8 cellular contexts compared by ENCODE assay signal in genomic region chr6:4732691-4733315, GRCh38. TPM values are rescaled to one million over a fixed set of nuclear protein-coding genes. Genes with fewer than 3 reads are reported as not detected.
DNase-seq lines count a peak whose midpoint lies in the region; ATAC-seq, FAIRE-seq and TF ChIP-seq lines count a peak whose summit lies in the region.

No MANE protein-coding gene starts in this region.

- H3K4me1 ChIP-seq in K562 (replicated peaks in 1 of 2; ENCODE audit: control insufficient read depth in 2 of 2, insufficient read depth in 2 of 2, low read length in 2 of 2) (peaks cover 20 to 23% of the 10 kb centered on the region in 2 experiments; a peak in 4 of 5 replicates), kidney (ENCODE audit: control insufficient read depth in 1 of 2, insufficient read depth in 1 of 2, low read depth in 1 of 2, low read length in 2 of 2) (peaks cover 0 to 4% of the 10 kb centered on the region in 2 donors), upper lobe of left lung (peaks cover 0 to 6% (median 2%) of the 10 kb centered on the region in 4 donors)

- BruUV-seq in K562 (replicated peaks; lab: Mats Ljungman, UMichigan), result no TSS peak

- H3K27ac Mint-ChIP-seq in activated naive CD8-positive, alpha-beta T cell treated with anti-CD3 and anti-CD28 coated beads, Interleukin-2, amount 50 U/mL, for 24 hours, result no peak overlapping the region
- H3K27ac Mint-ChIP-seq in activated naive CD8-positive, alpha-beta T cell treated with anti-CD3 and anti-CD28 coated beads for 36 hours, result no peak overlapping the region

- TF ChIP-seq EP300 in K562 (IDR thresholded peaks at IDR 0.05; ENCODE audit: low read length) (no peak), upper lobe of left lung (IDR thresholded peaks at IDR 0.05) (no peak)

- H3K36me3 ChIP-seq in K562 (ENCODE audit: control insufficient read depth, insufficient read depth, low read length) (no peaks in the 10 kb centered on the region), kidney (ENCODE audit: control insufficient read depth in 1 of 2, insufficient read depth in 2 of 2, low read length in 2 of 2) (no peaks in the 10 kb centered on the region), upper lobe of left lung (no peaks in the 10 kb centered on the region)

- H3K27ac ChIP-seq in K562 (ENCODE audit: extremely low read depth, low read depth, low read length) (no peak overlapping the region; the same call in 2 of the 3 replicates), kidney (ENCODE audit: low read depth in 2 of 2, low read length in 2 of 2) (no peak overlapping the region), upper lobe of left lung (no peak overlapping the region)

- H3K9me1 ChIP-seq in K562 (ENCODE audit: control insufficient read depth, insufficient read depth, low read length), result peaks cover 5% of the 10 kb centered on the region

- WGBS in K562 (ENCODE audit: insufficient coverage, low coverage, missing lambda C conversion rate), result 10% methylated on average over 9 of the region's 10 CpGs
- 40% methylated on average over 9 to 10 of the region's 10 CpGs for WGBS in upper lobe of left lung, 2 donors

- no peaks in the 10 kb centered on the region for H3K9me3 ChIP-seq in K562 (replicated peaks; ENCODE audit: control insufficient read depth, insufficient read depth, low read depth, low read length)
- H3K9me3 ChIP-seq in kidney (ENCODE audit: control insufficient read depth in 1 of 2, low read length in 2 of 2), result no peaks in the 10 kb centered on the region
- no peaks in the 10 kb centered on the region for H3K9me3 ChIP-seq in upper lobe of left lung

- no peaks in the 10 kb centered on the region for H3K36me3 Mint-ChIP-seq in activated naive CD8-positive, alpha-beta T cell treated with anti-CD3 and anti-CD28 coated beads, Interleukin-2, amount 50 U/mL, for 24 hours (ENCODE audit: low read depth)
- no peaks in the 10 kb centered on the region for H3K36me3 Mint-ChIP-seq in activated naive CD8-positive, alpha-beta T cell treated with anti-CD3 and anti-CD28 coated beads for 36 hours

- H3K9me3 Mint-ChIP-seq in activated naive CD8-positive, alpha-beta T cell treated with anti-CD3 and anti-CD28 coated beads, Interleukin-2, amount 50 U/mL, for 24 hours, result no peaks in the 10 kb centered on the region
- H3K9me3 Mint-ChIP-seq in activated naive CD8-positive, alpha-beta T cell treated with anti-CD3 and anti-CD28 coated beads for 36 hours, result no peaks in the 10 kb centered on the region

- no peak overlapping the region for H3K4me3 Mint-ChIP-seq in activated naive CD8-positive, alpha-beta T cell treated with anti-CD3 and anti-CD28 coated beads, Interleukin-2, amount 50 U/mL, for 24 hours
- no peak overlapping the region for H3K4me3 Mint-ChIP-seq in activated naive CD8-positive, alpha-beta T cell treated with anti-CD3 and anti-CD28 coated beads for 36 hours

- peak; percentile 88 for FAIRE-seq in K562 (lab: Jason Lieb, UNC)
- no peak for FAIRE-seq in kidney (lab: Jason Lieb, UNC)

- H3K4me3 ChIP-seq in K562 (no peak overlapping the region), kidney (ENCODE audit: low read length in 2 of 2) (peak overlapping the region; percentile 44 to 51), upper lobe of left lung (peak overlapping the region in 3 of 4 donors; percentile 7 to 20 (median 14))

- H2AFZ ChIP-seq in K562 (ENCODE audit: low read depth, low read length), result peak overlapping the region; percentile 93

- peak overlapping the region; percentile 81 for H3K4me2 ChIP-seq in K562 (ENCODE audit: insufficient read depth, low read length)

- H3K27me3 ChIP-seq in K562 (ENCODE audit: control insufficient read depth in 2 of 2, insufficient read depth in 2 of 2, low read length in 2 of 2) (no peaks in the 10 kb centered on the region), upper lobe of left lung (no peaks in the 10 kb centered on the region)

- no peak for TF ChIP-seq POLR2A in K562 (conservative IDR thresholded peaks at IDR 0.05)
- TF ChIP-seq POLR2A in upper lobe of left lung (IDR thresholded peaks at IDR 0.05), result no peak

- in situ Hi-C loops in K562 (cut with MboI), result no loop called here

- peak in 1 of 2 experiments; percentile 28; a peak in 1 of 4 replicates for TF ChIP-seq RAD21 in K562 (CRISPR knock-in tag; conservative IDR thresholded peaks at IDR 0.05 in 1 of 2, IDR thresholded peaks at IDR 0.05 in 1 of 2)

- H3K79me2 ChIP-seq in K562 (ENCODE audit: control insufficient read depth, insufficient read depth, low read length), result no peaks in the 10 kb centered on the region

- no peak for DNase-seq in activated naive CD8-positive, alpha-beta T cell treated with anti-CD3 and anti-CD28 coated beads, Interleukin-2, amount 50 U/mL, for 24 hours
- DNase-seq in activated naive CD8-positive, alpha-beta T cell treated with anti-CD3 and anti-CD28 coated beads for 36 hours, result no peak
- DNase-seq in K562 (ENCODE audit: extremely low read depth in 1 of 4, low spot score in 3 of 4), result peak; percentile 33 to 85 (median 54)
- DNase-seq in kidney, result no peak
- DNase-seq in upper lobe of left lung, result peak in 1 of 2 donors; percentile 36

- ATAC-seq in activated naive CD8-positive, alpha-beta T cell treated with anti-CD3 and anti-CD28 coated beads, Interleukin-2, amount 50 U/mL, for 24 hours, result peak; percentile 33
- ATAC-seq in K562 (peak; percentile 80), upper lobe of left lung (ENCODE audit: low FRiP score in 2 of 2) (peak; percentile 66 to 82), GM18520 (IDR thresholded peaks at IDR 0.05; ENCODE audit: unreplicated experiment) (no peak), HG03342 (IDR thresholded peaks at IDR 0.05; ENCODE audit: unreplicated experiment) (no peak), HG03432 (IDR thresholded peaks at IDR 0.05; ENCODE audit: unreplicated experiment) (no peak)

- H4K20me1 ChIP-seq in K562 (replicated peaks; ENCODE audit: control insufficient read depth, insufficient read depth, low read length), result no peaks in the 10 kb centered on the region

- intact Hi-C loops in K562 (cut with micrococcal nuclease), result no loop called here
- intact Hi-C loops in kidney (cut with DNase I), result no loop called here

- H3K9ac ChIP-seq in K562 (ENCODE audit: insufficient read depth in 1 of 2, low read depth in 2 of 2, low read length in 2 of 2) (peak overlapping the region; percentile 47 to 82; a peak in 3 of 4 replicates), kidney (ENCODE audit: low read length in 2 of 2) (no peak overlapping the region)

- CTCF ChIA-PET in K562 (lab: Yijun Ruan, JAX; ENCODE audit: low intra/inter-chr PET ratio), result no interaction called here

- peaks cover 17% of the 10 kb centered on the region for H3K27me3 Mint-ChIP-seq in activated naive CD8-positive, alpha-beta T cell treated with anti-CD3 and anti-CD28 coated beads, Interleukin-2, amount 50 U/mL, for 24 hours
- peaks cover 21% of the 10 kb centered on the region for H3K27me3 Mint-ChIP-seq in activated naive CD8-positive, alpha-beta T cell treated with anti-CD3 and anti-CD28 coated beads for 36 hours

- no peak for TF ChIP-seq CTCF in K562 (IDR thresholded peaks at IDR 0.05 in 2 of 3, conservative IDR thresholded peaks at IDR 0.05 in 1 of 3; ENCODE audit: insufficient read depth in 2 of 3, low read depth in 1 of 3, low read length in 3 of 3)
- no peak for TF ChIP-seq CTCF in kidney (IDR thresholded peaks at IDR 0.05; ENCODE audit: borderline replicate concordance, extremely low read depth, insufficient read depth)
- TF ChIP-seq CTCF in upper lobe of left lung (IDR thresholded peaks at IDR 0.05), result no peak

- POLR2A ChIA-PET in K562 (lab: Yijun Ruan, JAX), result no interaction called here

- peaks cover 8% of the 10 kb centered on the region for H3K4me1 Mint-ChIP-seq in activated naive CD8-positive, alpha-beta T cell treated with anti-CD3 and anti-CD28 coated beads, Interleukin-2, amount 50 U/mL, for 24 hours
- H3K4me1 Mint-ChIP-seq in activated naive CD8-positive, alpha-beta T cell treated with anti-CD3 and anti-CD28 coated beads for 36 hours, result peaks cover 7% of the 10 kb centered on the region

TF ChIP-seq in K562, 482 proteins besides CTCF, POLR2A, EP300 and RAD21 (continues in another document):
- TF ChIP-seq BDP1 (IDR thresholded peaks at IDR 0.05; ENCODE audit: insufficient read depth, insufficient read length) (no peak), MTA3 (IDR thresholded peaks at IDR 0.05; ENCODE audit: borderline replicate concordance) (no peak; the same call in 1 of the 2 replicates), MXD1 (CRISPR knock-in tag; IDR thresholded peaks at IDR 0.05; ENCODE audit: borderline replicate concordance, poor library complexity, severe bottlenecking) (no peak), SRSF1 (IDR thresholded peaks at IDR 0.05; ENCODE audit: low read depth, low read length) (no peak)

RNA-seq across cellular contexts. Expression of gene CDYL, which starts 43.4 kb away (rescaled TPM):
- total RNA-seq in activated naive CD8-positive, alpha-beta T cell treated with anti-CD3 and anti-CD28 coated beads for 36 hours, result 10 to 100 TPM; 38.8 to 40.5 TPM
- 97.4 and 107 TPM in 2 replicates for total RNA-seq in K562 (2011; cell fraction: chromatin; rRNA removed; ENCODE audit: low replicate concordance)
- total RNA-seq in K562 (2011; cell fraction: nucleolus; rRNA removed), result 24.0 and 27.2 TPM in 2 replicates
- total RNA-seq in K562 (2011; cell fraction: nucleoplasm; rRNA removed), result 47.5 and 53.3 TPM in 2 replicates
- total RNA-seq in K562 (2014; rRNA removed) (28.2 and 29.1 TPM in 2 replicates), K562 (2014; rRNA removed; fragmentation: Illumina TruSeq; extraction: Trizol) (40.8 and 49.6 TPM in 2 replicates), K562 (2015; rRNA removed; fragmentation: Illumina TruSeq; extraction: Trizol) (40.1 and 43.3 TPM in 2 replicates), K562 (2021) (42.3 and 44.8 TPM in 2 replicates), kidney (46.8 TPM), upper lobe of left lung (10 to 100 TPM; 17.6 to 48.9 (median 32.9) TPM)
- polyA plus RNA-seq in K562 (2011; rRNA removed) (45.2 and 45.8 TPM in 2 replicates), K562 (2014; fragmentation: Illumina TruSeq; extraction: Trizol) (39.0 and 42.1 TPM in 2 replicates), K562 (2014; fragmentation: Nextera tagmentation; extraction: Ambion mirVana) (1 to 10 TPM; 8.1 to 8.9 TPM), K562 (2014; rRNA removed) (21.9 and 23.0 TPM in 2 replicates), kidney (ENCODE audit: insufficient read depth, low read depth, low replicate concordance) (7.4 TPM)
- polyA plus RNA-seq in K562 (2011; cell fraction: cytosol; rRNA removed), result 17.9 and 27.1 TPM in 2 replicates
- polyA plus RNA-seq in K562 (2011; cell fraction: nucleus; rRNA removed), result 32.7 and 41.9 TPM in 2 replicates
- 19.0 and 20.5 TPM in 2 replicates for polyA plus RNA-seq in K562 (2012)
- 137 and 190 TPM in 2 replicates for polyA minus RNA-seq in K562 (2011; rRNA and poly(A)+ RNA removed)
- polyA minus RNA-seq in K562 (2011; cell fraction: cytosol; rRNA and poly(A)+ RNA removed), result 45.0 and 56.9 TPM in 2 replicates
- 19.1 and 40.3 TPM in 2 replicates for polyA minus RNA-seq in K562 (2011; cell fraction: nucleus; rRNA and poly(A)+ RNA removed)

Comparison
In these comparisons a context has a peak if more than half of its experiments do, and no peak if none do; other contexts are left out.
1. ATAC-seq: peak in activated naive CD8-positive, alpha-beta T cell treated with anti-CD3 and anti-CD28 coated beads, Interleukin-2, amount 50 U/mL, for 24 hours (single experiment), K562 (single experiment) and upper lobe of left lung (2 of 2); none in GM18520 (single experiment), HG03342 (single experiment) and HG03432 (single experiment).
2. DNase-seq: peak in K562 (4 of 4); none in activated naive CD8-positive, alpha-beta T cell treated with anti-CD3 and anti-CD28 coated beads, Interleukin-2, amount 50 U/mL, for 24 hours (single experiment), activated naive CD8-positive, alpha-beta T cell treated with anti-CD3 and anti-CD28 coated beads for 36 hours (single experiment) and kidney (single experiment).
3. H3K9ac ChIP-seq: peak in K562 (2 of 2); none in kidney (0 of 2).